ENCODE assay signal across 18 cellular contexts in the genomic region with DNA sequence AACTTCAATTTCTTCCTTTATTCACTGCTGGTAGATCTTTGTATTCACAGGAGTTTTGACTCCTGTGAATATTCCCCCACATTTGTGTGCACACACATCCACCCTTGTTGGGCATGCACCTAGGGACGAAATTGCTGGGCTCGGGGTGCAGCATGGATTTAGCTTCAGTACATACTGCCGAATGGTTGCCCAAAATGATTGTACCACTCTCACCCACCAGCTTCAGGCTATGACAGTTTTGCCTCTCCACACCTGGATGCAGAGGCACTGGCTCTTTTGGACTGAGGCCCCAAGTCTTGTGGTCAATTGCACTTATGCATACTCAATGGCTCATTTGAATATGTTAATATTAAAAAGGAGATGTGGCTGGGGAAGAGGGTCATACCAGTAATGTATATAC.
DNase-seq lines count a peak whose midpoint lies in the region; ATAC-seq and TF ChIP-seq lines count a peak whose summit lies in the region.
"Had no signal": no experiment of that assay in that cellular context is flagged by ENCODE, and none has a peak within 500 bp of the region (broad histone marks: within the 10 kb centered on the region; RNA-seq: fewer than 3 reads in every experiment).

No MANE protein-coding gene starts in this region.

- DNase-seq in activated CD8-positive, alpha-beta memory T cell treated with anti-CD3 and anti-CD28 coated beads for 24 hours: peak; percentile 11
- no peak for DNase-seq in activated CD8-positive, alpha-beta memory T cell treated with anti-CD3 and anti-CD28 coated beads, Interleukin-2, amount 50 U/mL, for 4 hours
- DNase-seq in NCI-H526 treated with DMSO at 0.1 percent for 48 hours (lab: John Stamatoyannopoulos, UW): peak; percentile 51
- peak; percentile 10 for DNase-seq in islet precursor cell
- DNase-seq in suprapubic skin (ENCODE audit: low spot score in 2 of 2): peak; percentile 14 to 28
- no peak for DNase-seq in SW480 (ENCODE audit: low spot score)
- no peak for DNase-seq in stimulated activated naive CD8-positive, alpha-beta T cell treated with anti-CD3 and anti-CD28 coated beads, Interleukin-15, Interleukin-2, amounts not matched to agents 100 U/mL and 50 U/mL, for 24 hours
- DNase-seq: AML-193; Calu3; CD4-positive, alpha-beta memory T cell; DMS79 treated with DMSO at 0.1 percent for 48 hours; GF-D8; HFFc6 had no signal

- TF ChIP-seq CTCF in suprapubic skin (IDR thresholded peaks at IDR 0.05): no peak

- WGBS in suprapubic skin: 84% methylated on average over 3 of the region's 3 CpGs

- peaks cover 5% of the 10 kb centered on the region for H3K9me3 ChIP-seq in suprapubic skin

- TF ChIP-seq POLR2A in suprapubic skin (IDR thresholded peaks at IDR 0.05): no peak

- no peaks in the 10 kb centered on the region for H3K36me3 ChIP-seq in suprapubic skin

- H3K27ac ChIP-seq in suprapubic skin: no peak overlapping the region
- H3K27ac ChIP-seq: 22Rv1, C4-2B had no signal

- H3K4me1 ChIP-seq in suprapubic skin: no peaks in the 10 kb centered on the region

- no peak for TF ChIP-seq EP300 in suprapubic skin (IDR thresholded peaks at IDR 0.05)

- H3K4me3 ChIP-seq in suprapubic skin: no peak overlapping the region
- H3K4me3 ChIP-seq: A549, GM23338 had no signal

- no peaks in the 10 kb centered on the region for H3K27me3 ChIP-seq in suprapubic skin

- no peak for ATAC-seq in stimulated activated naive CD8-positive, alpha-beta T cell treated with anti-CD3 and anti-CD28 coated beads, Interleukin-15, Interleukin-2, amounts not matched to agents 100 U/mL and 50 U/mL, for 24 hours
- ATAC-seq: A549, GM23338, HCT116 had no signal

Comparison
In these comparisons a context has a peak if more than half of its experiments do, and no peak if none do; other contexts are left out.
1. DNase-seq: peak in activated CD8-positive, alpha-beta memory T cell treated with anti-CD3 and anti-CD28 coated beads for 24 hours (single experiment), NCI-H526 treated with DMSO at 0.1 percent for 48 hours (single experiment), islet precursor cell (single experiment) and suprapubic skin (2 of 2); none in activated CD8-positive, alpha-beta memory T cell treated with anti-CD3 and anti-CD28 coated beads, Interleukin-2, amount 50 U/mL, for 4 hours (single experiment), SW480 (single experiment) and stimulated activated naive CD8-positive, alpha-beta T cell treated with anti-CD3 and anti-CD28 coated beads, Interleukin-15, Interleukin-2, amounts not matched to agents 100 U/mL and 50 U/mL, for 24 hours (single experiment).